10 cellular contexts compared by ENCODE assay signal in genomic region chrX:13081385-13082285, GRCh38. TPM values are rescaled to one million over a fixed set of nuclear protein-coding genes. Genes with fewer than 3 reads are reported as not detected.
A peak's percentile ranks its signal among the peaks of the same experiment; 100 is the strongest.
DNase-seq lines count a peak whose midpoint lies in the region; ATAC-seq, FAIRE-seq and TF ChIP-seq lines count a peak whose summit lies in the region.
"Had no signal": no experiment of that assay in that cellular context is flagged by ENCODE, and none has a peak within 500 bp of the region (broad histone marks: within the 10 kb centered on the region; RNA-seq: fewer than 3 reads in every experiment).

No MANE protein-coding gene starts in this region.

- CTCF ChIA-PET in activated CD4-positive, alpha-beta T cell treated with anti-CD3 and anti-CD28 coated beads, Interleukin-2, amount 10 ng/mL, durations not matched to agents 7 days and 5 days (lab: Charles Lee) = interaction anchor here (1.0 to 2.5 kb wide), 8 partner anchors 9 to 135 kb away, joined by 3 to 10 read pairs (median 4); no protein-coding TSS in a partner anchor

- no peak for TF ChIP-seq CTCF in astrocyte (IDR thresholded peaks at IDR 0.05; ENCODE audit: insufficient read depth, low read depth, low read length)

- no peaks in the 10 kb centered on the region for H3K9me3 Mint-ChIP-seq in activated CD4-positive, alpha-beta T cell treated with anti-CD3 and anti-CD28 coated beads, Interleukin-2, amount 10 ng/mL, durations not matched to agents 7 days and 5 days
- no peaks in the 10 kb centered on the region for H3K9me3 Mint-ChIP-seq in astrocyte (ENCODE audit: unreplicated experiment)
- no peaks in the 10 kb centered on the region for H3K9me3 Mint-ChIP-seq in stimulated activated naive B cell treated with anti-CD40 and anti-IgM and Interleukin-4, amounts not matched to agents 10 μg/mL and 1 μg/mL and 100 μg/mL, for 72 hours

- H3K27me3 Mint-ChIP-seq in activated CD4-positive, alpha-beta T cell treated with anti-CD3 and anti-CD28 coated beads, Interleukin-2, amount 10 ng/mL, durations not matched to agents 7 days and 5 days = no peaks in the 10 kb centered on the region
- no peaks in the 10 kb centered on the region for H3K27me3 Mint-ChIP-seq in astrocyte (ENCODE audit: low read depth, unreplicated experiment)
- H3K27me3 Mint-ChIP-seq in stimulated activated naive B cell treated with anti-CD40 and anti-IgM and Interleukin-4, amounts not matched to agents 10 μg/mL and 1 μg/mL and 100 μg/mL, for 72 hours = peaks cover 0 to 14% of the 10 kb centered on the region in 2 donors

- no peak overlapping the region for H3K27ac ChIP-seq in astrocyte (ENCODE audit: low read depth, low read length)

- peak; percentile 38 for DNase-seq in activated CD4-positive, alpha-beta T cell treated with anti-CD3 and anti-CD28 coated beads, Interleukin-2, amount 10 ng/mL, durations not matched to agents 7 days and 5 days
- DNase-seq in activated CD4-positive, alpha-beta T cell treated with anti-CD3 and anti-CD28 coated beads for 4 hours = no peak
- DNase-seq in KG1 (lab: John Stamatoyannopoulos, UW) (peak; percentile 32), astrocyte (ENCODE audit: low read depth) (no peak)
- DNase-seq in stimulated activated naive B cell treated with anti-CD40 and anti-IgM and Interleukin-4, amounts not matched to agents 10 μg/mL and 1 μg/mL and 100 μg/mL, for 72 hours = peak; percentile 33
- DNase-seq in activated CD4-positive, CD25-positive, alpha-beta regulatory T cell treated with anti-CD3 and anti-CD28 coated beads, Interleukin-2, amount 50 U/mL, for 72 hours = no peak
- DNase-seq in effector CD4-positive, alpha-beta T cell = no peak

- H2AFZ ChIP-seq in astrocyte (ENCODE audit: low read depth, low read length) = no peak overlapping the region

- no peak overlapping the region for H3K9ac ChIP-seq in astrocyte (ENCODE audit: low read length)

- no peaks in the 10 kb centered on the region for H3K9me3 ChIP-seq in astrocyte (ENCODE audit: insufficient read depth, low read depth, low read length)

- peaks cover 87% of the 10 kb centered on the region for H3K4me1 Mint-ChIP-seq in activated CD4-positive, alpha-beta T cell treated with anti-CD3 and anti-CD28 coated beads, Interleukin-2, amount 10 ng/mL, durations not matched to agents 7 days and 5 days
- peaks cover 9% of the 10 kb centered on the region for H3K4me1 Mint-ChIP-seq in astrocyte (ENCODE audit: low read depth, unreplicated experiment)
- peaks cover 35 to 79% of the 10 kb centered on the region in 2 donors for H3K4me1 Mint-ChIP-seq in stimulated activated naive B cell treated with anti-CD40 and anti-IgM and Interleukin-4, amounts not matched to agents 10 μg/mL and 1 μg/mL and 100 μg/mL, for 72 hours

- H3K27ac Mint-ChIP-seq in activated CD4-positive, alpha-beta T cell treated with anti-CD3 and anti-CD28 coated beads, Interleukin-2, amount 10 ng/mL, durations not matched to agents 7 days and 5 days = peak overlapping the region; percentile 98
- H3K27ac Mint-ChIP-seq in astrocyte (ENCODE audit: unreplicated experiment) = peak overlapping the region; percentile 63
- peak overlapping the region; percentile 91 for H3K27ac Mint-ChIP-seq in stimulated activated naive B cell treated with anti-CD40 and anti-IgM and Interleukin-4, amounts not matched to agents 10 μg/mL and 1 μg/mL and 100 μg/mL, for 72 hours

- no peak overlapping the region for H3K4me3 ChIP-seq in astrocyte (ENCODE audit: insufficient read depth, low read depth, low read length)

- H3K27me3 ChIP-seq in astrocyte (ENCODE audit: insufficient read depth, low read length) = no peaks in the 10 kb centered on the region

- H4K20me1 ChIP-seq in astrocyte (ENCODE audit: insufficient read depth, low read length) = no peaks in the 10 kb centered on the region

- peaks cover 2% of the 10 kb centered on the region for H3K4me1 ChIP-seq in astrocyte (ENCODE audit: insufficient read depth, low read length)

- POLR2A ChIA-PET in activated CD4-positive, alpha-beta T cell treated with anti-CD3 and anti-CD28 coated beads, Interleukin-2, amount 10 ng/mL, durations not matched to agents 7 days and 5 days (lab: Charles Lee) = interaction anchor here (0.6 to 1.1 kb wide), 5 partner anchors 18 to 103 kb away, joined by 3 to 7 read pairs (median 4); no protein-coding TSS in a partner anchor

- H3K4me3 Mint-ChIP-seq in activated CD4-positive, alpha-beta T cell treated with anti-CD3 and anti-CD28 coated beads, Interleukin-2, amount 10 ng/mL, durations not matched to agents 7 days and 5 days = peak overlapping the region; percentile 59
- no peak overlapping the region for H3K4me3 Mint-ChIP-seq in astrocyte (ENCODE audit: unreplicated experiment)
- H3K4me3 Mint-ChIP-seq in stimulated activated naive B cell treated with anti-CD40 and anti-IgM and Interleukin-4, amounts not matched to agents 10 μg/mL and 1 μg/mL and 100 μg/mL, for 72 hours = peak overlapping the region; percentile 4 to 45

- H3K36me3 Mint-ChIP-seq in activated CD4-positive, alpha-beta T cell treated with anti-CD3 and anti-CD28 coated beads, Interleukin-2, amount 10 ng/mL, durations not matched to agents 7 days and 5 days (ENCODE audit: low read depth) = peaks cover 11% of the 10 kb centered on the region
- no peaks in the 10 kb centered on the region for H3K36me3 Mint-ChIP-seq in astrocyte (ENCODE audit: low read depth, unreplicated experiment)
- peaks cover 5 to 8% of the 10 kb centered on the region in 2 donors for H3K36me3 Mint-ChIP-seq in stimulated activated naive B cell treated with anti-CD40 and anti-IgM and Interleukin-4, amounts not matched to agents 10 μg/mL and 1 μg/mL and 100 μg/mL, for 72 hours

- H3K4me2 ChIP-seq in astrocyte (ENCODE audit: low read length) = no peak overlapping the region

- peak; percentile 53 to 68 for ATAC-seq in stimulated activated naive B cell treated with anti-CD40 and anti-IgM and Interleukin-4, amounts not matched to agents 10 μg/mL and 1 μg/mL and 100 μg/mL, for 72 hours (replicated peaks)
- ATAC-seq in GM21526 (IDR thresholded peaks at IDR 0.05; ENCODE audit: low FRiP score, unreplicated experiment) = no peak

- FAIRE-seq in astrocyte (lab: Jason Lieb, UNC) = no peak
- FAIRE-seq: A204.1, TTC549 had no signal

- H3K36me3 ChIP-seq in astrocyte (ENCODE audit: insufficient read depth, low read length) = no peaks in the 10 kb centered on the region

- no peaks in the 10 kb centered on the region for H3K79me2 ChIP-seq in astrocyte (ENCODE audit: insufficient read depth, low read length)

RNA-seq across cellular contexts. Expression of gene FAM9C, which starts 37.2 kb away (rescaled TPM):
- not detected for total RNA-seq in activated CD4-positive, alpha-beta T cell treated with anti-CD3 and anti-CD28 coated beads, Interleukin-2, amount 10 ng/mL, durations not matched to agents 7 days and 5 days
- total RNA-seq in astrocyte = 0.16 TPM in 1 of 2 replicates, not detected in the other

Comparison
In these comparisons a context has a peak if more than half of its experiments do, and no peak if none do; other contexts are left out.
1. DNase-seq: peak in activated CD4-positive, alpha-beta T cell treated with anti-CD3 and anti-CD28 coated beads, Interleukin-2, amount 10 ng/mL, durations not matched to agents 7 days and 5 days (single experiment), KG1 (single experiment) and stimulated activated naive B cell treated with anti-CD40 and anti-IgM and Interleukin-4, amounts not matched to agents 10 μg/mL and 1 μg/mL and 100 μg/mL, for 72 hours (single experiment); none in activated CD4-positive, alpha-beta T cell treated with anti-CD3 and anti-CD28 coated beads for 4 hours (0 of 2), astrocyte (single experiment), activated CD4-positive, CD25-positive, alpha-beta regulatory T cell treated with anti-CD3 and anti-CD28 coated beads, Interleukin-2, amount 50 U/mL, for 72 hours (single experiment) and effector CD4-positive, alpha-beta T cell (single experiment).
2. Peak in every context shown above with its lines, with median percentiles within 50 percentile points of each other: H3K27ac Mint-ChIP-seq.